In genomic region chr4:103429283-103429682, GRCh38 we compare ENCODE assay signal across 9 cellular contexts.
DNase-seq lines count a peak whose midpoint lies in the region; ATAC-seq and TF ChIP-seq lines count a peak whose summit lies in the region.
"Had no signal": no experiment of that assay in that cellular context is flagged by ENCODE, and none has a peak within 500 bp of the region (broad histone marks: within the 10 kb centered on the region; RNA-seq: fewer than 3 reads in every experiment).

No MANE protein-coding gene starts in this region.

- CTCF ChIA-PET in activated CD4-positive, alpha-beta T cell treated with anti-CD3 and anti-CD28 coated beads for 36 hours (lab: Charles Lee), result interaction anchor here (0.8 kb wide), 1 partner anchor 8 kb away, joined by 3 read pairs; no protein-coding TSS in a partner anchor

- no peaks in the 10 kb centered on the region for H3K27me3 ChIP-seq in prostate gland (replicated peaks; ENCODE audit: insufficient read depth)
- H3K27me3 ChIP-seq: Peyer's patch had no signal

- DNase-seq in activated CD4-positive, alpha-beta T cell treated with anti-CD3 and anti-CD28 coated beads for 36 hours, result peak; percentile 48
- no peak for DNase-seq in activated CD4-positive, alpha-beta T cell treated with anti-CD3 and anti-CD28 coated beads, Interleukin-2, amount 50 U/mL, for 4 hours
- DNase-seq in iPS-NIHi7 (ENCODE audit: extremely low spot score) (peak; percentile 60), prostate gland (ENCODE audit: low spot score) (no peak), NCI-H1417 (lab: John Stamatoyannopoulos, UW) (no peak)
- no peak for DNase-seq in activated CD8-positive, alpha-beta memory T cell treated with anti-CD3 and anti-CD28 coated beads for 24 hours
- DNase-seq: Peyer's patch had no signal

- peaks cover 2% of the 10 kb centered on the region for H3K27me3 Mint-ChIP-seq in activated CD4-positive, alpha-beta T cell treated with anti-CD3 and anti-CD28 coated beads for 36 hours

- H3K27ac ChIP-seq in prostate gland, result no peak overlapping the region
- H3K27ac ChIP-seq: Peyer's patch had no signal

- no peaks in the 10 kb centered on the region for H3K36me3 Mint-ChIP-seq in activated CD4-positive, alpha-beta T cell treated with anti-CD3 and anti-CD28 coated beads for 36 hours (ENCODE audit: low read depth)

- H3K27ac Mint-ChIP-seq in activated CD4-positive, alpha-beta T cell treated with anti-CD3 and anti-CD28 coated beads for 36 hours, result no peak overlapping the region

- no peaks in the 10 kb centered on the region for H3K9me3 ChIP-seq in prostate gland
- H3K9me3 ChIP-seq: Peyer's patch had no signal

- H3K4me1 ChIP-seq in prostate gland (replicated peaks), result no peaks in the 10 kb centered on the region
- H3K4me1 ChIP-seq: Peyer's patch had no signal

- no peaks in the 10 kb centered on the region for H3K36me3 ChIP-seq in prostate gland
- H3K36me3 ChIP-seq: Peyer's patch had no signal

- no peaks in the 10 kb centered on the region for H3K9me3 Mint-ChIP-seq in activated CD4-positive, alpha-beta T cell treated with anti-CD3 and anti-CD28 coated beads for 36 hours (ENCODE audit: low read depth)

- WGBS in prostate gland, result 28% methylated on average over 7 of the region's 7 CpGs

- no peak overlapping the region for H3K4me3 ChIP-seq in prostate gland
- H3K4me3 ChIP-seq: Peyer's patch had no signal

- no peak for TF ChIP-seq CTCF in prostate gland (IDR thresholded peaks at IDR 0.05)

- peak; percentile 84 for ATAC-seq in activated CD4-positive, alpha-beta T cell treated with anti-CD3 and anti-CD28 coated beads for 36 hours
- peak; percentile 77 for ATAC-seq in GM21717 (IDR thresholded peaks at IDR 0.05; ENCODE audit: unreplicated experiment)
- ATAC-seq in HG03558 (IDR thresholded peaks at IDR 0.05; ENCODE audit: extremely low read depth, unreplicated experiment), result peak; percentile 61

- H3K4me3 Mint-ChIP-seq in activated CD4-positive, alpha-beta T cell treated with anti-CD3 and anti-CD28 coated beads for 36 hours, result no peak overlapping the region

- no peak for TF ChIP-seq POLR2A in prostate gland (IDR thresholded peaks at IDR 0.05)

- no peaks in the 10 kb centered on the region for H3K4me1 Mint-ChIP-seq in activated CD4-positive, alpha-beta T cell treated with anti-CD3 and anti-CD28 coated beads for 36 hours

- intact Hi-C loops in activated CD4-positive, alpha-beta T cell treated with anti-CD3 and anti-CD28 coated beads for 36 hours (cut with DNase I, micrococcal nuclease), result no loop called here
- intact Hi-C loops in prostate gland (cut with DNase I), result no loop called here

- POLR2A ChIA-PET in activated CD4-positive, alpha-beta T cell treated with anti-CD3 and anti-CD28 coated beads for 36 hours (lab: Charles Lee), result no interaction called here

Comparison
In these comparisons a context has a peak if more than half of its experiments do, and no peak if none do; other contexts are left out.
1. DNase-seq: peak in activated CD4-positive, alpha-beta T cell treated with anti-CD3 and anti-CD28 coated beads for 36 hours (single experiment) and iPS-NIHi7 (single experiment); none in activated CD4-positive, alpha-beta T cell treated with anti-CD3 and anti-CD28 coated beads, Interleukin-2, amount 50 U/mL, for 4 hours (0 of 2), prostate gland (single experiment), NCI-H1417 (0 of 3) and activated CD8-positive, alpha-beta memory T cell treated with anti-CD3 and anti-CD28 coated beads for 24 hours (single experiment).
2. Peak in every context shown above with its lines, with median percentiles within 50 percentile points of each other: ATAC-seq.